ENCODE assay signal across 21 cellular contexts in genomic region chr3:99972380-99973104, GRCh38.
DNase-seq lines count a peak whose midpoint lies in the region; ATAC-seq and TF ChIP-seq lines count a peak whose summit lies in the region.
"Had no signal": no experiment of that assay in that cellular context is flagged by ENCODE, and none has a peak within 500 bp of the region (broad histone marks: within the 10 kb centered on the region; RNA-seq: fewer than 3 reads in every experiment).

No MANE protein-coding gene starts in this region.

- no peak overlapping the region for H3K27ac Mint-ChIP-seq in glutamatergic neuron (ENCODE audit: unreplicated experiment)
- H3K27ac Mint-ChIP-seq: activated CD4-positive, alpha-beta memory T cell treated with anti-CD3 and anti-CD28 coated beads for 36 hours; GM23338; naive B cell had no signal

- H3K9me3 Mint-ChIP-seq in glutamatergic neuron (ENCODE audit: unreplicated experiment): no peaks in the 10 kb centered on the region
- H3K9me3 Mint-ChIP-seq: activated CD4-positive, alpha-beta memory T cell treated with anti-CD3 and anti-CD28 coated beads for 36 hours; GM23338; naive B cell had no signal

- no peaks in the 10 kb centered on the region for H3K27me3 ChIP-seq in esophagus muscularis mucosa
- H3K27me3 ChIP-seq: BLaER1 treated with 17β-estradiol and CSF1 and Interleukin-3, amounts not matched to agents 10 nM and 100 nM; ovary; suprapubic skin; uterus had no signal

- no peaks in the 10 kb centered on the region for H3K9me3 ChIP-seq in esophagus muscularis mucosa
- H3K9me3 ChIP-seq: ovary, suprapubic skin, uterus had no signal

- 61% methylated on average over 8 of the region's 8 CpGs for WGBS in esophagus muscularis mucosa

- H3K27me3 Mint-ChIP-seq in glutamatergic neuron (ENCODE audit: unreplicated experiment): no peaks in the 10 kb centered on the region
- H3K27me3 Mint-ChIP-seq: activated CD4-positive, alpha-beta memory T cell treated with anti-CD3 and anti-CD28 coated beads for 36 hours; brain; naive B cell had no signal

- TF ChIP-seq EP300 in esophagus muscularis mucosa (IDR thresholded peaks at IDR 0.05): no peak

- TF ChIP-seq POLR2A in esophagus muscularis mucosa (IDR thresholded peaks at IDR 0.05; ENCODE audit: low read depth): no peak

- intact Hi-C loops in esophagus muscularis mucosa (cut with DNase I) (no loop called here), posterior vena cava (cut with DNase I) (no loop called here)

- peaks cover 5% of the 10 kb centered on the region for H3K4me1 Mint-ChIP-seq in glutamatergic neuron (ENCODE audit: low read depth, unreplicated experiment)
- H3K4me1 Mint-ChIP-seq: GM23338 had no signal

- no peak for ATAC-seq in HG02852 (IDR thresholded peaks at IDR 0.05; ENCODE audit: unreplicated experiment)
- ATAC-seq: GM23338 had no signal

- peak overlapping the region; percentile 28 to 71 (median 54) for H3K27ac ChIP-seq in esophagus muscularis mucosa (replicated peaks in 1 of 4)
- H3K27ac ChIP-seq: BLaER1 treated with 17β-estradiol and CSF1 and Interleukin-3, amounts not matched to agents 10 nM and 100 nM; HL-60; ovary; suprapubic skin; uterus had no signal

- H3K4me1 ChIP-seq in esophagus muscularis mucosa: peaks cover 1 to 39% (median 28%) of the 10 kb centered on the region in 4 donors
- H3K4me1 ChIP-seq: uterus had no signal

- H3K36me3 Mint-ChIP-seq in glutamatergic neuron (ENCODE audit: unreplicated experiment): no peaks in the 10 kb centered on the region

- DNase-seq in SHP77 (lab: John Stamatoyannopoulos, UW): peak; percentile 32 to 61
- DNase-seq in SHP77 treated with DMSO at 0.1 percent for 48 hours (lab: John Stamatoyannopoulos, UW): no peak
- peak; percentile 39 for DNase-seq in NCI-H2171 (lab: John Stamatoyannopoulos, UW)
- DNase-seq in esophagus muscularis mucosa (ENCODE audit: extremely low spot score): no peak
- peak; percentile 10 for DNase-seq in stromal cell of bone marrow (ENCODE audit: low read depth)
- no peak for DNase-seq in posterior vena cava (ENCODE audit: low spot score)
- DNase-seq in glutamatergic neuron: no peak
- DNase-seq: ACHN; activated CD4-positive, alpha-beta memory T cell treated with anti-CD3 and anti-CD28 coated beads for 36 hours; effector memory CD4-positive, alpha-beta T cell; naive B cell; NCI-H1417 treated with DMSO at 0.1 percent for 48 hours; NCI-H446 treated with DMSO at 0.1 percent for 48 hours; ovary; uterus had no signal

- H3K36me3 ChIP-seq in esophagus muscularis mucosa: no peaks in the 10 kb centered on the region
- H3K36me3 ChIP-seq: ovary, suprapubic skin, uterus had no signal

- no peak for TF ChIP-seq CTCF in esophagus muscularis mucosa (IDR thresholded peaks at IDR 0.05)
- no peak for TF ChIP-seq CTCF in glutamatergic neuron (IDR thresholded peaks at IDR 0.05; ENCODE audit: partially characterized antibody, unreplicated experiment)

- H3K4me3 Mint-ChIP-seq in glutamatergic neuron (ENCODE audit: unreplicated experiment): no peak overlapping the region
- H3K4me3 Mint-ChIP-seq: activated CD4-positive, alpha-beta memory T cell treated with anti-CD3 and anti-CD28 coated beads for 36 hours; brain; GM23338; naive B cell had no signal

- no peak overlapping the region for H3K4me3 ChIP-seq in esophagus muscularis mucosa
- H3K4me3 ChIP-seq: BLaER1 treated with 17β-estradiol and CSF1 and Interleukin-3, amounts not matched to agents 10 nM and 100 nM; GM23338; ovary; suprapubic skin; uterus had no signal

Comparison
In these comparisons a context has a peak if more than half of its experiments do, and no peak if none do; other contexts are left out.
1. DNase-seq: peak in SHP77 (2 of 2), NCI-H2171 (single experiment) and stromal cell of bone marrow (single experiment); none in SHP77 treated with DMSO at 0.1 percent for 48 hours (single experiment), esophagus muscularis mucosa (single experiment), posterior vena cava (single experiment) and glutamatergic neuron (single experiment).